ENCODE assay signal across 14 cellular contexts in genomic region chr10:35423505-35424306, GRCh38.
A peak's percentile ranks its signal among the peaks of the same experiment; 100 is the strongest.
DNase-seq lines count a peak whose midpoint lies in the region; ATAC-seq, FAIRE-seq and TF ChIP-seq lines count a peak whose summit lies in the region.
"Had no signal": no experiment of that assay in that cellular context is flagged by ENCODE, and none has a peak within 500 bp of the region (broad histone marks: within the 10 kb centered on the region; RNA-seq: fewer than 3 reads in every experiment).

No MANE protein-coding gene starts in this region.

- H4K91ac ChIP-seq in H9 (ENCODE audit: insufficient read length, low read depth, low read length), result no peak overlapping the region

- no peak for ATAC-seq in activated CD8-positive, alpha-beta T cell treated with anti-CD3 and anti-CD28 coated beads, Interleukin-2, amount 10 ng/mL, durations not matched to agents 7 days and 5 days
- ATAC-seq: activated T-cell treated with anti-CD3 and anti-CD28 coated beads, Interleukin-2, amount 50 U/mL, for 4 hours; effector memory CD8-positive, alpha-beta T cell had no signal

- no peak overlapping the region for H3K14ac ChIP-seq in H9 (ENCODE audit: insufficient read depth, low read length)

- H3K27me3 Mint-ChIP-seq in H9 (ENCODE audit: low read depth), result no peaks in the 10 kb centered on the region
- no peaks in the 10 kb centered on the region for H3K27me3 Mint-ChIP-seq in activated CD8-positive, alpha-beta T cell treated with anti-CD3 and anti-CD28 coated beads, Interleukin-2, amount 10 ng/mL, durations not matched to agents 7 days and 5 days (ENCODE audit: low read depth)
- H3K27me3 Mint-ChIP-seq: effector memory CD8-positive, alpha-beta T cell had no signal

- no peaks in the 10 kb centered on the region for H3K36me3 Mint-ChIP-seq in H9 (ENCODE audit: insufficient read depth in 1 of 3, low read depth in 3 of 3)
- peaks cover 3% of the 10 kb centered on the region for H3K36me3 Mint-ChIP-seq in activated CD8-positive, alpha-beta T cell treated with anti-CD3 and anti-CD28 coated beads, Interleukin-2, amount 10 ng/mL, durations not matched to agents 7 days and 5 days (ENCODE audit: low read depth)
- H3K36me3 Mint-ChIP-seq: neural progenitor cell had no signal

- TF ChIP-seq CTCF in H9 (conservative IDR thresholded peaks at IDR 0.05) (no peak), fibroblast of mammary gland (conservative IDR thresholded peaks at IDR 0.05; ENCODE audit: control insufficient read depth, insufficient read depth, low read depth, low read length) (peak; percentile 19)

- no peak overlapping the region for H4K5ac ChIP-seq in H9 (ENCODE audit: insufficient read length, low read depth, low read length)

- no peak overlapping the region for H2BK5ac ChIP-seq in H9 (ENCODE audit: insufficient read length, low read length)

- H3K4me1 ChIP-seq in H9 (ENCODE audit: insufficient read depth, low read length), result peaks cover 10% of the 10 kb centered on the region
- H3K4me1 ChIP-seq in adipocyte (ENCODE audit: control insufficient read depth, insufficient read depth, low read length), result peaks cover 73% of the 10 kb centered on the region
- H3K4me1 ChIP-seq in skeletal muscle satellite cell (ENCODE audit: control insufficient read depth, insufficient read depth, low read length), result peaks cover 71% of the 10 kb centered on the region

- CTCF ChIA-PET in activated CD8-positive, alpha-beta T cell treated with anti-CD3 and anti-CD28 coated beads, Interleukin-2, amount 10 ng/mL, durations not matched to agents 7 days and 5 days (lab: Charles Lee), result no interaction called here

- H3K36me3 ChIP-seq in adipocyte (ENCODE audit: control insufficient read depth, insufficient read depth, low read length, severe bottlenecking) (no peaks in the 10 kb centered on the region), skeletal muscle satellite cell (ENCODE audit: insufficient read depth, low read length) (no peaks in the 10 kb centered on the region)
- H3K36me3 ChIP-seq: neural progenitor cell had no signal

- FAIRE-seq in frontal cortex (lab: Jason Lieb, UNC) (no peak), GM12891 (lab: Jason Lieb, UNC) (no peak)

- H3K9ac ChIP-seq in H9 (ENCODE audit: extremely low read depth, insufficient read length, low read length) (no peak overlapping the region), adipocyte (ENCODE audit: low read length) (no peak overlapping the region), skeletal muscle satellite cell (ENCODE audit: low read depth, low read length) (no peak overlapping the region)
- H3K9ac ChIP-seq: neural progenitor cell had no signal

- H3K4me3 Mint-ChIP-seq in H9, result no peak overlapping the region
- H3K4me3 Mint-ChIP-seq in activated CD8-positive, alpha-beta T cell treated with anti-CD3 and anti-CD28 coated beads, Interleukin-2, amount 10 ng/mL, durations not matched to agents 7 days and 5 days, result no peak overlapping the region
- H3K4me3 Mint-ChIP-seq: activated T-cell treated with anti-CD3 and anti-CD28 coated beads, Interleukin-2, amount 50 U/mL, for 4 hours; effector memory CD8-positive, alpha-beta T cell; neural progenitor cell had no signal

- H4K8ac ChIP-seq in H9 (replicated peaks; ENCODE audit: insufficient read length, low read depth, low read length), result no peak overlapping the region

- no peak overlapping the region for H2BK12ac ChIP-seq in H9 (ENCODE audit: insufficient read length, low read depth, low read length)

- no peak overlapping the region for H3K27ac ChIP-seq in H9 (ENCODE audit: insufficient read length, low read depth, low read length)
- H3K27ac ChIP-seq: hepatocyte, neural progenitor cell had no signal

- H3K27ac Mint-ChIP-seq in H9, result peak overlapping the region in 2 of 3 experiments; percentile 14 to 20; a peak in 2 of 7 replicates
- no peak overlapping the region for H3K27ac Mint-ChIP-seq in activated CD8-positive, alpha-beta T cell treated with anti-CD3 and anti-CD28 coated beads, Interleukin-2, amount 10 ng/mL, durations not matched to agents 7 days and 5 days
- H3K27ac Mint-ChIP-seq: effector memory CD8-positive, alpha-beta T cell had no signal

- no peak for DNase-seq in H9
- DNase-seq in adipocyte (ENCODE audit: low read depth), result peak; percentile 52
- peak; percentile 88 for DNase-seq in fibroblast of mammary gland (ENCODE audit: low read depth)
- no peak for DNase-seq in frontal cortex (ENCODE audit: low spot score in 2 of 2)
- DNase-seq in GM12891 (ENCODE audit: insufficient read length, low spot score), result no peak
- no peak for DNase-seq in activated CD8-positive, alpha-beta T cell treated with anti-CD3 and anti-CD28 coated beads, Interleukin-2, amount 10 ng/mL, durations not matched to agents 7 days and 5 days
- DNase-seq in T1000 (lab: John Stamatoyannopoulos, UW), result no peak
- DNase-seq: activated T-cell treated with anti-CD3 and anti-CD28 coated beads, Interleukin-2, amount 50 U/mL, for 4 hours; effector memory CD8-positive, alpha-beta T cell; substantia nigra had no signal

- H2AFZ ChIP-seq in H9 (ENCODE audit: low read length), result no peak overlapping the region
- H2AFZ ChIP-seq: hepatocyte, neural progenitor cell had no signal

- no peak overlapping the region for H3K4ac ChIP-seq in H9 (ENCODE audit: low read depth, low read length)

- H3K4me3 ChIP-seq in adipocyte (ENCODE audit: low read length) (no peak overlapping the region), fibroblast of mammary gland (ENCODE audit: control insufficient read depth, low read depth, low read length) (no peak overlapping the region), skeletal muscle satellite cell (ENCODE audit: low read length) (no peak overlapping the region)
- H3K4me3 ChIP-seq: hepatocyte, lung, neural progenitor cell had no signal

- H3K23ac ChIP-seq in H9 (ENCODE audit: insufficient read length, low read depth, low read length), result no peak overlapping the region

- no CpG with 5 or more reads among the region's 11 CpGs for WGBS in H9 (ENCODE audit: extremely low coverage, insufficient read length, low lambda C conversion rate)

- H3T11ph ChIP-seq in H9 (ENCODE audit: low read length), result no peak overlapping the region

- peaks cover 2% of the 10 kb centered on the region for H4K20me1 ChIP-seq in H9 (ENCODE audit: control insufficient read depth, insufficient read depth, insufficient read length)

- no peak overlapping the region for H3K18ac ChIP-seq in H9 (ENCODE audit: insufficient read length, low read depth, low read length)

- no peak overlapping the region for H2AK5ac ChIP-seq in H9 (ENCODE audit: insufficient read length, low read length)

- H2BK20ac ChIP-seq in H9 (ENCODE audit: low read depth, low read length, poor library complexity, severe bottlenecking), result no peak overlapping the region

- H3K79me2 ChIP-seq in H9 (ENCODE audit: insufficient read depth, low read length), result peaks cover 2% of the 10 kb centered on the region; the same call in 1 of the 2 replicates

- H2BK15ac ChIP-seq in H9 (ENCODE audit: low read depth, low read length), result no peak overlapping the region

- H3K79me1 ChIP-seq in H9 (ENCODE audit: insufficient read depth, low read depth, low read length, poor library complexity, severe bottlenecking), result no peaks in the 10 kb centered on the region

- H3K9me3 ChIP-seq in H9 (ENCODE audit: control insufficient read depth, low read depth, low read length) (no peaks in the 10 kb centered on the region), adipocyte (ENCODE audit: control insufficient read depth, low read length) (no peaks in the 10 kb centered on the region), skeletal muscle satellite cell (replicated peaks; ENCODE audit: low read length) (no peaks in the 10 kb centered on the region)

- no peak for TF ChIP-seq POLR2A in GM12891 (IDR thresholded peaks at IDR 0.05; ENCODE audit: low read depth, low read length)

- no peak overlapping the region for H2BK120ac ChIP-seq in H9 (ENCODE audit: low read depth, low read length, poor library complexity, severe bottlenecking)

- no peak overlapping the region for H3K56ac ChIP-seq in H9 (ENCODE audit: insufficient read length, low read depth, low read length)

- no peaks in the 10 kb centered on the region for H3K27me3 ChIP-seq in H9 (ENCODE audit: insufficient read depth, low read length)
- H3K27me3 ChIP-seq in adipocyte (replicated peaks; ENCODE audit: control insufficient read depth, insufficient read depth, low read length), result no peaks in the 10 kb centered on the region
- H3K27me3 ChIP-seq in skeletal muscle satellite cell (ENCODE audit: control insufficient read depth, insufficient read depth, low read length), result no peaks in the 10 kb centered on the region
- H3K27me3 ChIP-seq: hepatocyte, neural progenitor cell had no signal

- POLR2A ChIA-PET in activated CD8-positive, alpha-beta T cell treated with anti-CD3 and anti-CD28 coated beads, Interleukin-2, amount 10 ng/mL, durations not matched to agents 7 days and 5 days (lab: Charles Lee), result no interaction called here

- H3K4me2 ChIP-seq in H9 (ENCODE audit: insufficient read depth, insufficient read length, low read length), result no peak overlapping the region
- H3K4me2 ChIP-seq in skeletal muscle satellite cell (ENCODE audit: low read length), result peak overlapping the region; percentile 8
- H3K4me2 ChIP-seq: hepatocyte, neural progenitor cell had no signal

- no peaks in the 10 kb centered on the region for H3K23me2 ChIP-seq in H9 (ENCODE audit: insufficient read length, low read depth, low read length, poor library complexity, severe bottlenecking)

- H3K9me3 Mint-ChIP-seq in H9, result no peaks in the 10 kb centered on the region; a peak in 1 of 5 replicates
- H3K9me3 Mint-ChIP-seq in activated CD8-positive, alpha-beta T cell treated with anti-CD3 and anti-CD28 coated beads, Interleukin-2, amount 10 ng/mL, durations not matched to agents 7 days and 5 days (ENCODE audit: insufficient read depth), result no peaks in the 10 kb centered on the region
- H3K9me3 Mint-ChIP-seq: activated T-cell treated with anti-CD3 and anti-CD28 coated beads, Interleukin-2, amount 50 U/mL, for 4 hours; effector memory CD8-positive, alpha-beta T cell; neural progenitor cell had no signal

- peaks cover 50 to 58% of the 10 kb centered on the region in 2 experiments for H3K4me1 Mint-ChIP-seq in H9
- peaks cover 12% of the 10 kb centered on the region for H3K4me1 Mint-ChIP-seq in activated CD8-positive, alpha-beta T cell treated with anti-CD3 and anti-CD28 coated beads, Interleukin-2, amount 10 ng/mL, durations not matched to agents 7 days and 5 days (ENCODE audit: low read depth)

TF ChIP-seq in GM12891, 5 proteins besides CTCF, POLR2A, EP300 and RAD21:
- TF ChIP-seq SPI1 (IDR thresholded peaks at IDR 0.05; ENCODE audit: low read depth, low read length) (no peak), POU2F2 (IDR thresholded peaks at IDR 0.05; ENCODE audit: low read depth, low read length) (no peak), PAX5 (IDR thresholded peaks at IDR 0.05; ENCODE audit: insufficient read depth, low read length, severe bottlenecking) (no peak), POLR2AphosphoS5 (IDR thresholded peaks at IDR 0.05; ENCODE audit: low read depth, low read length) (no peak), TAF1 (IDR thresholded peaks at IDR 0.05; ENCODE audit: low read depth, low read length) (no peak)
TF ChIP-seq in GM12891: peak in this region for 0.

Comparison
In these comparisons a context has a peak if more than half of its experiments do, and no peak if none do; other contexts are left out.
1. DNase-seq: peak in adipocyte (single experiment) and fibroblast of mammary gland (single experiment); none in H9 (single experiment), frontal cortex (0 of 2), GM12891 (single experiment), activated CD8-positive, alpha-beta T cell treated with anti-CD3 and anti-CD28 coated beads, Interleukin-2, amount 10 ng/mL, durations not matched to agents 7 days and 5 days (single experiment) and T1000 (single experiment).